21 cellular contexts compared by ENCODE assay signal in genomic region chr11:28704801-28705200, GRCh38.
DNase-seq lines count a peak whose midpoint lies in the region; ATAC-seq, FAIRE-seq and TF ChIP-seq lines count a peak whose summit lies in the region.
"Had no signal": no experiment of that assay in that cellular context is flagged by ENCODE, and none has a peak within 500 bp of the region (broad histone marks: within the 10 kb centered on the region; RNA-seq: fewer than 3 reads in every experiment).

No MANE protein-coding gene starts in this region.

- H2BK5ac ChIP-seq in IMR-90 (ENCODE audit: low read depth, low read length, poor library complexity, severe bottlenecking) = no peak overlapping the region

- intact Hi-C loops in IMR-90 (cut with micrococcal nuclease) = no loop called here

- no peaks in the 10 kb centered on the region for H3K9me3 Mint-ChIP-seq in chondrocyte (ENCODE audit: low read depth)
- H3K9me3 Mint-ChIP-seq: GM23338 had no signal

- in situ Hi-C loops in IMR-90 (cut with MboI; ENCODE audit: low sequenced_read_pairs) = no loop called here

- dilution Hi-C loops in IMR-90 (cut with HindIII; ENCODE audit: low sequenced_read_pairs, unreplicated experiment) = no loop called here

- H3K4me1 ChIP-seq in A549 (peaks cover 23% of the 10 kb centered on the region), IMR-90 (ENCODE audit: control insufficient read depth, insufficient read depth, low read length) (peaks cover 9% of the 10 kb centered on the region)
- H3K4me1 ChIP-seq: BLaER1 treated with 17β-estradiol and CSF1 and Interleukin-3, amounts not matched to agents 10 nM and 100 nM had no signal

- no peak overlapping the region for H3K4ac ChIP-seq in IMR-90 (ENCODE audit: low read depth, low read length)

- H3K4me1 Mint-ChIP-seq in chondrocyte (ENCODE audit: low read depth) = peaks cover 14% of the 10 kb centered on the region
- H3K4me1 Mint-ChIP-seq: B cell, GM23338 had no signal

- no peaks in the 10 kb centered on the region for H3K27me3 ChIP-seq in IMR-90 (ENCODE audit: control insufficient read depth, insufficient read depth, low read length)

- POLR2A ChIA-PET in A549 (lab: Yijun Ruan, JAX) (no interaction called here), IMR-90 (lab: Charles Lee; ENCODE audit: unreplicated experiment) (no interaction called here)

- no peak overlapping the region for H3K18ac ChIP-seq in IMR-90 (ENCODE audit: low read depth, low read length)

- no peaks in the 10 kb centered on the region for H3K27me3 Mint-ChIP-seq in chondrocyte (ENCODE audit: low read depth)
- H3K27me3 Mint-ChIP-seq: B cell had no signal

- H3K36me3 ChIP-seq in IMR-90 (ENCODE audit: control insufficient read depth, insufficient read depth, low read length) = no peaks in the 10 kb centered on the region
- H3K36me3 ChIP-seq: BLaER1 treated with 17β-estradiol and CSF1 and Interleukin-3, amounts not matched to agents 10 nM and 100 nM had no signal

- no peak overlapping the region for H2AK9ac ChIP-seq in IMR-90 (replicated peaks; ENCODE audit: low read depth, low read length, poor library complexity)

- H3K4me3 ChIP-seq in A549 (no peak overlapping the region), IMR-90 (ENCODE audit: insufficient read depth, low read depth, low read length) (no peak overlapping the region), fibroblast of pulmonary artery (replicated peaks; ENCODE audit: low read depth, low read length) (no peak overlapping the region), foreskin fibroblast (ENCODE audit: low read depth in 1 of 2, low read length in 2 of 2) (no peak overlapping the region)
- H3K4me3 ChIP-seq: BLaER1 treated with 17β-estradiol and CSF1 and Interleukin-3, amounts not matched to agents 10 nM and 100 nM; GM23338 had no signal

- TF ChIP-seq EP300 in A549 (IDR thresholded peaks at IDR 0.05) = no peak

- H3K23ac ChIP-seq in IMR-90 (ENCODE audit: low read depth, low read length) = no peak overlapping the region

- TF ChIP-seq CTCF in A549 (IDR thresholded peaks at IDR 0.05) (no peak), IMR-90 (conservative IDR thresholded peaks at IDR 0.05; ENCODE audit: low read depth, low read length) (no peak), fibroblast of pulmonary artery (IDR thresholded peaks at IDR 0.05; ENCODE audit: low read length, missing control alignments) (no peak), chondrocyte (IDR thresholded peaks at IDR 0.05) (no peak), foreskin fibroblast (IDR thresholded peaks at IDR 0.05; ENCODE audit: low read depth, low read length) (no peak), GM20000 (IDR thresholded peaks at IDR 0.05; ENCODE audit: extremely low read depth, missing control alignments) (no peak)

- H3K14ac ChIP-seq in IMR-90 (replicated peaks; ENCODE audit: low read depth, low read length) = no peak overlapping the region

- H2AK5ac ChIP-seq in IMR-90 (ENCODE audit: low read depth, low read length) = peak overlapping the region; percentile 11; the same call in 1 of the 2 replicates

- H3K4me2 ChIP-seq in A549 = no peak overlapping the region
- no peak overlapping the region for H3K4me2 ChIP-seq in IMR-90 (ENCODE audit: low read depth, low read length)
- H3K4me2 ChIP-seq: BLaER1 treated with 17β-estradiol and CSF1 and Interleukin-3, amounts not matched to agents 10 nM and 100 nM; GM23338 had no signal

- H3K27ac Mint-ChIP-seq in chondrocyte (ENCODE audit: unreplicated experiment) = no peak overlapping the region
- H3K27ac Mint-ChIP-seq: B cell; CD8-positive, alpha-beta T cell; GM23338 had no signal

- TF ChIP-seq RAD21 in A549 (conservative IDR thresholded peaks at IDR 0.05 in 1 of 2, IDR thresholded peaks at IDR 0.05 in 1 of 2) (no peak), IMR-90 (IDR thresholded peaks at IDR 0.05; ENCODE audit: low read length) (no peak)

- FAIRE-seq in A549 (lab: Jason Lieb, UNC) = no peak
- FAIRE-seq: GM12891, GM18507, HepG2 had no signal

- no peak for TF ChIP-seq POLR2A in A549 (IDR thresholded peaks at IDR 0.05; ENCODE audit: low read length)
- TF ChIP-seq POLR2A in IMR-90 (IDR thresholded peaks at IDR 0.05; ENCODE audit: low read depth, low read length) = no peak

- H3K9me3 ChIP-seq in A549 (peaks cover 22% of the 10 kb centered on the region; the same call in 2 of the 3 replicates), IMR-90 (ENCODE audit: control insufficient read depth, insufficient read depth, low read length) (no peaks in the 10 kb centered on the region)
- H3K9me3 ChIP-seq: BLaER1 treated with 17β-estradiol and CSF1 and Interleukin-3, amounts not matched to agents 10 nM and 100 nM had no signal

- no TSS peak for BruUV-seq in IMR-90 (replicated peaks; lab: Mats Ljungman, UMichigan)

- peak overlapping the region; percentile 26; the same call in 1 of the 3 replicates for H2BK15ac ChIP-seq in IMR-90 (ENCODE audit: low read depth, low read length)

- H3K56ac ChIP-seq in IMR-90 (ENCODE audit: extremely low read depth, insufficient read depth, low read length) = no peak overlapping the region

- no peak for ATAC-seq in A549
- ATAC-seq in IMR-90 (ENCODE audit: low read depth) = no peak
- ATAC-seq: CD8-positive, alpha-beta T cell; GM23338; HCT116; HepG2 had no signal

- H4K20me1 ChIP-seq in IMR-90 (ENCODE audit: insufficient read depth, low read length) = no peaks in the 10 kb centered on the region
- H4K20me1 ChIP-seq: BLaER1 treated with 17β-estradiol and CSF1 and Interleukin-3, amounts not matched to agents 10 nM and 100 nM had no signal

- H4K8ac ChIP-seq in IMR-90 (ENCODE audit: low read depth in 2 of 2, low read length in 2 of 2) = no peak overlapping the region

- H2BK20ac ChIP-seq in IMR-90 (ENCODE audit: low read depth, low read length) = 0 out of 2 replicates have a peak overlapping the region, but pooled peaks have one; percentile 6

- H4K91ac ChIP-seq in IMR-90 (ENCODE audit: insufficient read depth, low read depth, low read length) = peak overlapping the region; percentile 50; the same call in 1 of the 2 replicates

- H3K27ac ChIP-seq in A549 = peak overlapping the region; percentile 72 to 87; a peak in 4 of 6 replicates
- no peak overlapping the region for H3K27ac ChIP-seq in IMR-90 (ENCODE audit: insufficient read depth, low read length)
- H3K27ac ChIP-seq: BLaER1 treated with 17β-estradiol and CSF1 and Interleukin-3, amounts not matched to agents 10 nM and 100 nM had no signal

- no peak overlapping the region for H3K4me3 Mint-ChIP-seq in chondrocyte (ENCODE audit: unreplicated experiment)
- H3K4me3 Mint-ChIP-seq: B cell; CD8-positive, alpha-beta T cell; GM23338 had no signal

- H2AFZ ChIP-seq in IMR-90 (replicated peaks; ENCODE audit: low read length, poor library complexity) = no peak overlapping the region
- H2AFZ ChIP-seq: GM23338 had no signal

- DNase-seq in A549 (ENCODE audit: low read depth in 1 of 2, low spot score in 1 of 2) (no peak), IMR-90 (no peak), dermis blood vessel endothelial cell (peak; percentile 77), fibroblast of pulmonary artery (ENCODE audit: low read depth) (peak; percentile 34), chondrocyte (ENCODE audit: low spot score) (no peak), foreskin fibroblast (no peak), GM20000 (ENCODE audit: low spot score) (no peak)
- DNase-seq: 8988T; CD8-positive, alpha-beta T cell; DMS 273 treated with DMSO at 0.1 percent for 48 hours; DMS53; DND-41; EL; H7 had no signal

- no peaks in the 10 kb centered on the region for H3K79me1 ChIP-seq in IMR-90 (ENCODE audit: low read depth in 1 of 2, low read length in 2 of 2)

- no peaks in the 10 kb centered on the region for H3K9me1 ChIP-seq in IMR-90 (ENCODE audit: insufficient read depth, low read length)

- no peaks in the 10 kb centered on the region for H3K36me3 Mint-ChIP-seq in chondrocyte (ENCODE audit: low read depth)
- H3K36me3 Mint-ChIP-seq: CD8-positive, alpha-beta T cell had no signal

- CTCF ChIA-PET in A549 (lab: Yijun Ruan, JAX) = interaction anchor here (1.3 kb wide), 1 partner anchor 55 kb away, joined by 3 read pairs; no protein-coding TSS in a partner anchor
- CTCF ChIA-PET in IMR-90 (lab: Yijun Ruan, JAX) = no interaction called here

- H4K5ac ChIP-seq in IMR-90 (ENCODE audit: low read depth, low read length) = no peak overlapping the region; the same call in 1 of the 2 replicates

- no peak overlapping the region for H3K9ac ChIP-seq in IMR-90 (ENCODE audit: low read depth, low read length)
- H3K9ac ChIP-seq: BLaER1 treated with 17β-estradiol and CSF1 and Interleukin-3, amounts not matched to agents 10 nM and 100 nM had no signal

- H2BK120ac ChIP-seq in IMR-90 (ENCODE audit: low read depth, low read length) = peak overlapping the region; percentile 59

TF ChIP-seq in A549, 52 proteins besides CTCF, POLR2A, EP300 and RAD21:
- TF ChIP-seq RARB (CRISPR knock-in tag; IDR thresholded peaks at IDR 0.05) (no peak), MAZ (IDR thresholded peaks at IDR 0.05; ENCODE audit: borderline replicate concordance, low read depth, low read length) (no peak), HES2 (IDR thresholded peaks at IDR 0.05) (no peak), ZNF302 (CRISPR knock-in tag; IDR thresholded peaks at IDR 0.05) (no peak), FOSB (CRISPR knock-in tag; IDR thresholded peaks at IDR 0.05) (no peak)

TF ChIP-seq in IMR-90, 13 proteins besides CTCF, POLR2A, EP300 and RAD21 (continues in another document):
- TF ChIP-seq CHD1 (IDR thresholded peaks at IDR 0.05; ENCODE audit: low read depth, low read length) = no peak
- no peak for TF ChIP-seq ELK1 (IDR thresholded peaks at IDR 0.05; ENCODE audit: borderline replicate concordance, low read depth, low read length)
- TF ChIP-seq MAFK (IDR thresholded peaks at IDR 0.05; ENCODE audit: low read depth, low read length) = no peak
- TF ChIP-seq SMC3 (IDR thresholded peaks at IDR 0.05; ENCODE audit: low read depth, low read length) = no peak
- TF ChIP-seq FOS (IDR thresholded peaks at IDR 0.05; ENCODE audit: low read depth, low read length) = no peak
- TF ChIP-seq CEBPB (IDR thresholded peaks at IDR 0.05; ENCODE audit: low read depth, low read length) = no peak
- no peak for TF ChIP-seq NFE2L2 (IDR thresholded peaks at IDR 0.05; ENCODE audit: low read depth, low read length)
- TF ChIP-seq RFX5 (IDR thresholded peaks at IDR 0.05; ENCODE audit: low read depth, low read length) = no peak
- no peak for TF ChIP-seq MAZ (IDR thresholded peaks at IDR 0.05; ENCODE audit: borderline replicate concordance, low read depth, low read length)
- no peak for TF ChIP-seq RCOR1 (IDR thresholded peaks at IDR 0.05; ENCODE audit: insufficient replicate concordance, low read length)

Comparison
In these comparisons a context has a peak if more than half of its experiments do, and no peak if none do; other contexts are left out.
1. DNase-seq: peak in dermis blood vessel endothelial cell (single experiment) and fibroblast of pulmonary artery (single experiment); none in A549 (0 of 2), IMR-90 (single experiment), chondrocyte (single experiment), foreskin fibroblast (0 of 2) and GM20000 (single experiment).